ENCODE assay signal across 1 cellular context in the genomic region with DNA sequence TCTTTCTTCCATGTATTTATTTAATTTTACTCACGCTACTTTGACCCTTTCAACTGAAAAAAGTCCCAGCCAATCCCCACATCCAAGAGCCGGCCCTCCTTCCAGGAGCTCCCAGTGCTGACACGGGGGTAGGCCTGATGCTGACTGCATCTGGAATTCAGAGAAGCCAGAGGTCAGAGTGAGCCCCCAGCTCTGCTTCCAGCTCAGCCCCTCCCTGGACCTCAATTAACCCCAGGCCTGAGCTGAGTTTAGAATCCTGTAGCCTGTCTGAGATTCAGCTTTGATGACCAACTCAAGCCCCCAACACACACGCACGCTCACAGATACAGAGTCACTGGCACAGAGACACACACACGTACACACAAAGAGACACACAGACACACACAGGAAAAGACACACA.
TF ChIP-seq lines count a peak whose summit lies in the region.

No MANE protein-coding gene starts in this region.

TF ChIP-seq in neural cell, 6 proteins besides CTCF, POLR2A, EP300 and RAD21:
- TF ChIP-seq TAF1 (IDR thresholded peaks at IDR 0.05; ENCODE audit: low read depth) (no peak), MXI1 (conservative IDR thresholded peaks at IDR 0.05; ENCODE audit: poor library complexity, severe bottlenecking) (no peak), SMC3 (conservative IDR thresholded peaks at IDR 0.05; ENCODE audit: poor library complexity) (no peak), EZH2 (IDR thresholded peaks at IDR 0.05; ENCODE audit: borderline replicate concordance, insufficient read depth, low read length, poor library complexity, severe bottlenecking) (no peak), POLR2AphosphoS5 (IDR thresholded peaks at IDR 0.05) (no peak)
- TF ChIP-seq, protein P1, sequence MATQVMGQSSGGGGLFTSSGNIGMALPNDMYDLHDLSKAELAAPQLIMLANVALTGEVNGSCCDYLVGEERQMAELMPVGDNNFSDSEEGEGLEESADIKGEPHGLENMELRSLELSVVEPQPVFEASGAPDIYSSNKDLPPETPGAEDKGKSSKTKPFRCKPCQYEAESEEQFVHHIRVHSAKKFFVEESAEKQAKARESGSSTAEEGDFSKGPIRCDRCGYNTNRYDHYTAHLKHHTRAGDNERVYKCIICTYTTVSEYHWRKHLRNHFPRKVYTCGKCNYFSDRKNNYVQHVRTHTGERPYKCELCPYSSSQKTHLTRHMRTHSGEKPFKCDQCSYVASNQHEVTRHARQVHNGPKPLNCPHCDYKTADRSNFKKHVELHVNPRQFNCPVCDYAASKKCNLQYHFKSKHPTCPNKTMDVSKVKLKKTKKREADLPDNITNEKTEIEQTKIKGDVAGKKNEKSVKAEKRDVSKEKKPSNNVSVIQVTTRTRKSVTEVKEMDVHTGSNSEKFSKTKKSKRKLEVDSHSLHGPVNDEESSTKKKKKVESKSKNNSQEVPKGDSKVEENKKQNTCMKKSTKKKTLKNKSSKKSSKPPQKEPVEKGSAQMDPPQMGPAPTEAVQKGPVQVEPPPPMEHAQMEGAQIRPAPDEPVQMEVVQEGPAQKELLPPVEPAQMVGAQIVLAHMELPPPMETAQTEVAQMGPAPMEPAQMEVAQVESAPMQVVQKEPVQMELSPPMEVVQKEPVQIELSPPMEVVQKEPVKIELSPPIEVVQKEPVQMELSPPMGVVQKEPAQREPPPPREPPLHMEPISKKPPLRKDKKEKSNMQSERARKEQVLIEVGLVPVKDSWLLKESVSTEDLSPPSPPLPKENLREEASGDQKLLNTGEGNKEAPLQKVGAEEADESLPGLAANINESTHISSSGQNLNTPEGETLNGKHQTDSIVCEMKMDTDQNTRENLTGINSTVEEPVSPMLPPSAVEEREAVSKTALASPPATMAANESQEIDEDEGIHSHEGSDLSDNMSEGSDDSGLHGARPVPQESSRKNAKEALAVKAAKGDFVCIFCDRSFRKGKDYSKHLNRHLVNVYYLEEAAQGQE (IDR thresholded peaks at IDR 0.05; ENCODE audit: borderline replicate concordance) = no peak
TF ChIP-seq in neural cell: peak in this region for 0.
